ENCODE assay signal across 25 cellular contexts in the genomic region with DNA sequence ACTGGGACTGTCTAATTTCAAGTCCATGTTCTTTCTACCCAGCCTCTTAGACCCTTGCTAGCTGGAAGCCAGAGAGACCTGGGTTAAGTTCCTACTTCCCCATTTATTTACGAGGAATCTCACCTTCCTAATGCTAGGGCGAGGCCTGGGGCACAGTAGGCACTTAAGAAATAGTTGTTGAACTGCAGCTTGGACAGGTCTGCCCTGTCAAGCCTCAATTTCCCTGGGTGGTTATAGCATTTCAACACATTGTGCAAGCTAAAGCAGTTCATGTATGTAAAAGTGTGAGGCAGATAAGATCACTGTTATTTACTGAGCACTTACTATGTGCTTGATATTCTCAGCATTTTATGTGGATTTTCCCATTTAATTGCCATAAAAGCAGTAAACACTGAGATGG. TPM values are rescaled to one million over a fixed set of nuclear protein-coding genes. Genes with fewer than 3 reads are reported as not detected.
DNase-seq lines count a peak whose midpoint lies in the region; ATAC-seq, FAIRE-seq and TF ChIP-seq lines count a peak whose summit lies in the region.
"Had no signal": no experiment of that assay in that cellular context is flagged by ENCODE, and none has a peak within 500 bp of the region (broad histone marks: within the 10 kb centered on the region; RNA-seq: fewer than 3 reads in every experiment).

No MANE protein-coding gene starts in this region.

- H3F3A ChIP-seq in PC-3 (ENCODE audit: low read length, unreplicated experiment) = peaks cover 16% of the 10 kb centered on the region

- ATAC-seq in PC-3 (no peak), lower lobe of right lung (no peak), HG03280 (IDR thresholded peaks at IDR 0.05; ENCODE audit: unreplicated experiment) (no peak)
- ATAC-seq: heart right ventricle had no signal

- H3K27ac ChIP-seq in PC-3 (ENCODE audit: low read length) (peak overlapping the region; percentile 73; the same call in 1 of the 2 replicates), lower lobe of right lung (peak overlapping the region; percentile 81), thyroid gland (peak overlapping the region; percentile 93 to 98 (median 96))
- H3K27ac ChIP-seq: HL-60 had no signal

- H3K4me1 Mint-ChIP-seq in chondrocyte (ENCODE audit: low read depth) (peaks cover 77% of the 10 kb centered on the region), Calu3 (ENCODE audit: low read depth, unreplicated experiment) (peaks cover 40% of the 10 kb centered on the region)

- TF ChIP-seq POLR2A in thyroid gland (IDR thresholded peaks at IDR 0.05) = no peak
- TF ChIP-seq POLR2A in GM12892 (IDR thresholded peaks at IDR 0.05; ENCODE audit: low read depth, low read length) = no peak

- no peak overlapping the region for H3K9ac ChIP-seq in PC-3 (ENCODE audit: low read length)

- BruUV-seq in PC-3 (replicated peaks; lab: Mats Ljungman, UMichigan) (no TSS peak), Calu3 (replicated peaks; lab: Mats Ljungman, UMichigan) (no TSS peak)

- H3K27ac Mint-ChIP-seq in chondrocyte (ENCODE audit: unreplicated experiment) (peak overlapping the region; percentile 93), Calu3 (ENCODE audit: unreplicated experiment) (no peak overlapping the region)
- H3K27ac Mint-ChIP-seq: nephron progenitor cell had no signal

- H2AFZ ChIP-seq in PC-3 (ENCODE audit: low read length) = no peak overlapping the region

- H3K9me3 Mint-ChIP-seq in chondrocyte (ENCODE audit: low read depth) = no peaks in the 10 kb centered on the region
- H3K9me3 Mint-ChIP-seq in Calu3 (ENCODE audit: low read depth, unreplicated experiment) = no peaks in the 10 kb centered on the region
- H3K9me3 Mint-ChIP-seq: activated naive CD4-positive, alpha-beta T cell treated with anti-CD3 and anti-CD28 coated beads, Interleukin-2, amount 10 ng/mL, durations not matched to agents 7 days and 5 days; activated T-cell treated with anti-CD3 and anti-CD28 coated beads, Interleukin-2, amount 50 U/mL, for 72 hours; nephron progenitor cell had no signal

- peak overlapping the region; percentile 68 for H3K4me2 ChIP-seq in PC-3 (ENCODE audit: low read length)

- H3K4me3 Mint-ChIP-seq in chondrocyte (ENCODE audit: unreplicated experiment) (no peak overlapping the region), Calu3 (ENCODE audit: low read depth, unreplicated experiment) (no peak overlapping the region)
- H3K4me3 Mint-ChIP-seq: activated naive CD4-positive, alpha-beta T cell treated with anti-CD3 and anti-CD28 coated beads, Interleukin-2, amount 10 ng/mL, durations not matched to agents 7 days and 5 days; CD14-positive monocyte; nephron progenitor cell had no signal

- H3K79me2 ChIP-seq in PC-3 (ENCODE audit: low read length) = peaks cover 76% of the 10 kb centered on the region

- no peaks in the 10 kb centered on the region for H4K20me1 ChIP-seq in PC-3 (ENCODE audit: low read length)

- intact Hi-C loops in PC-3 (cut with micrococcal nuclease) (loop anchor here (5.0 kb wide), 1 partner anchor 62 kb away; no protein-coding TSS in a partner anchor), lower lobe of right lung (cut with DNase I) (no loop called here), thyroid gland (cut with DNase I) (no loop called here), Calu3 (cut with micrococcal nuclease; ENCODE audit: unreplicated experiment) (no loop called here)

- peaks cover 67% of the 10 kb centered on the region for H3K4me1 ChIP-seq in PC-3 (ENCODE audit: insufficient read depth, low read length)
- peaks cover 45% of the 10 kb centered on the region for H3K4me1 ChIP-seq in lower lobe of right lung
- H3K4me1 ChIP-seq in thyroid gland = peaks cover 42 to 61% of the 10 kb centered on the region in 2 donors

- H3K9me3 ChIP-seq in PC-3 (ENCODE audit: low read length) (no peaks in the 10 kb centered on the region), lower lobe of right lung (no peaks in the 10 kb centered on the region), thyroid gland (no peaks in the 10 kb centered on the region)
- H3K9me3 ChIP-seq: heart right ventricle had no signal

- no peak for FAIRE-seq in GM12892 (lab: Jason Lieb, UNC)
- FAIRE-seq: RCC 7860 had no signal

- H3K27me3 Mint-ChIP-seq in chondrocyte (ENCODE audit: low read depth) (no peaks in the 10 kb centered on the region), Calu3 (ENCODE audit: unreplicated experiment) (no peaks in the 10 kb centered on the region)

- CTCF ChIA-PET in PC-3 (lab: Charles Lee) (no interaction called here), Calu3 (lab: Charles Lee) (interaction anchor here (2.1 kb wide), 1 partner anchor 18 kb away, joined by 7 read pairs; no protein-coding TSS in a partner anchor)

- POLR2A ChIA-PET in PC-3 (lab: Charles Lee; ENCODE audit: unreplicated experiment) = no interaction called here

- 85 to 98% methylated on average over 2 of the region's 2 CpGs for WGBS in thyroid gland, 2 donors

- H3K4me3 ChIP-seq in PC-3 (ENCODE audit: low read length) (no peak overlapping the region), lower lobe of right lung (no peak overlapping the region), thyroid gland (replicated peaks in 1 of 3) (no peak overlapping the region)
- H3K4me3 ChIP-seq: heart right ventricle had no signal

- no peaks in the 10 kb centered on the region for H3K9me2 ChIP-seq in PC-3 (replicated peaks; ENCODE audit: low read length)

- peaks cover 5% of the 10 kb centered on the region; the same call in 1 of the 2 replicates for H3K36me3 ChIP-seq in PC-3 (ENCODE audit: low read depth, low read length)
- H3K36me3 ChIP-seq in lower lobe of right lung = no peaks in the 10 kb centered on the region
- H3K36me3 ChIP-seq in thyroid gland = no peaks in the 10 kb centered on the region

- DNase-seq in PC-3 (no peak), chondrocyte (ENCODE audit: low spot score) (no peak), lower lobe of right lung (no peak), thyroid gland (no peak), NCI-H526 (lab: John Stamatoyannopoulos, UW) (no peak), Calu3 (no peak), GM12892 (ENCODE audit: insufficient read length) (no peak)
- DNase-seq: activated CD4-positive, alpha-beta T cell treated with anti-CD3 and anti-CD28 coated beads for 4 hours; activated naive CD4-positive, alpha-beta T cell treated with anti-CD3 and anti-CD28 coated beads, Interleukin-2, amount 10 ng/mL, durations not matched to agents 7 days and 5 days; activated T-cell treated with anti-CD3 and anti-CD28 coated beads, Interleukin-2, amount 50 U/mL, for 72 hours; amygdala; dermis blood vessel endothelial cell; DMS 273 treated with DMSO at 0.1 percent for 48 hours; heart right ventricle; NCI-H1694; NCI-H2171 treated with DMSO at 0.1 percent for 48 hours; NCI-H524 treated with DMSO at 0.1 percent for 48 hours; nephron progenitor cell; stimulated activated CD4-positive, alpha-beta T cell treated with anti-CD3 and anti-CD28 coated beads, Interleukin-1b, Interleukin-23, amount 100 ng/mL, for 48 hours; substantia nigra; T-helper 2 cell had no signal

- H3K36me3 Mint-ChIP-seq in chondrocyte (ENCODE audit: low read depth) = peaks cover 2% of the 10 kb centered on the region
- peaks cover 6% of the 10 kb centered on the region for H3K36me3 Mint-ChIP-seq in Calu3 (ENCODE audit: insufficient read depth, unreplicated experiment)
- H3K36me3 Mint-ChIP-seq: activated naive CD4-positive, alpha-beta T cell treated with anti-CD3 and anti-CD28 coated beads, Interleukin-2, amount 10 ng/mL, durations not matched to agents 7 days and 5 days; CD14-positive monocyte had no signal

- no peaks in the 10 kb centered on the region for H3K27me3 ChIP-seq in PC-3 (ENCODE audit: low read length)
- H3K27me3 ChIP-seq in lower lobe of right lung (ENCODE audit: low read depth) = no peaks in the 10 kb centered on the region
- no peaks in the 10 kb centered on the region for H3K27me3 ChIP-seq in thyroid gland
- H3K27me3 ChIP-seq: heart right ventricle had no signal

- TF ChIP-seq CTCF in PC-3 (conservative IDR thresholded peaks at IDR 0.05; ENCODE audit: low read depth, low read length) (no peak), chondrocyte (IDR thresholded peaks at IDR 0.05) (no peak), lower lobe of right lung (IDR thresholded peaks at IDR 0.05) (no peak), thyroid gland (IDR thresholded peaks at IDR 0.05) (no peak), Calu3 (IDR thresholded peaks at IDR 0.05; ENCODE audit: unreplicated experiment) (no peak)

RNA-seq across cellular contexts. Expression of a gene that starts 12.1 kb away (rescaled TPM):
- total RNA-seq in PC-3 (2014; rRNA removed) = 10.4 and 14.9 TPM in 2 replicates
- total RNA-seq in chondrocyte = 87.0 to 119 TPM (median 90.2 TPM) in 3 replicates
- 36.9 TPM for total RNA-seq in lower lobe of right lung
- 10 to 100 TPM; 34.8 to 88.6 (median 54.5) TPM for total RNA-seq in thyroid gland
- 17.3 and 21.4 TPM in 2 replicates for total RNA-seq in Calu3 (2022)
- polyA plus RNA-seq in GM12892 (2012; ENCODE audit: missing spikeins) = 1.2 TPM
- polyA plus RNA-seq: CD14-positive monocyte had no signal
